Comparison of ENCODE assay signal across 1 cellular context in the genomic region with DNA sequence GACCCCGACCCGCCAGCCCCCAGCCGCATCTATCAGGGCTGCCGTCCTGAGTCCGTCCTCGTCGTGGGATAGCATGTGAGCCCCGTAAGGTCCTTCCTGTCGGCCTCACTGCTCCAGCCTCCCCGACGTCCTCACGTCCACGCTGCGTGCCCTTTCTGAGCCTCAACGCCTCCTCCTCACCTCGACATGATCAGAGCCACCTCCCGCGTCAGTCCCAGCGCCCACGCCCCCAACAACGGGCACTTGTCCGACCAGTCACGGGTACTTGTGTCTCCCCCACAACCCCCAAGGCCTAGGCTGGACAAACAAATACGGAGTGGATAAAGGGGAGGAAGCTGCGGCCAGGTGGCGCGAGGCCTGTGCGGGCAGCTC.
TF ChIP-seq lines count a peak whose summit lies in the region.

No MANE protein-coding gene starts in this region.

TF ChIP-seq in WTC11, 78 proteins besides CTCF, POLR2A, EP300 and RAD21:
- TF ChIP-seq FOXP4 (CRISPR knock-in tag; IDR thresholded peaks at IDR 0.05) = peak; percentile 39; the same call in 1 of the 2 replicates
- TF ChIP-seq EMX1 (CRISPR knock-in tag; IDR thresholded peaks at IDR 0.05) = no peak
- no peak for TF ChIP-seq ZNF671 (CRISPR knock-in tag; IDR thresholded peaks at IDR 0.05)
- TF ChIP-seq ATF1 (CRISPR knock-in tag; IDR thresholded peaks at IDR 0.05) = no peak
- TF ChIP-seq PRRX2 (CRISPR knock-in tag; IDR thresholded peaks at IDR 0.05) = no peak
- peak; percentile 15; the same call in 1 of the 2 replicates for TF ChIP-seq ETV6 (CRISPR knock-in tag; IDR thresholded peaks at IDR 0.05)
- TF ChIP-seq USF2 (CRISPR knock-in tag; IDR thresholded peaks at IDR 0.05) = no peak
- TF ChIP-seq SMAD3 (CRISPR knock-in tag; IDR thresholded peaks at IDR 0.05; ENCODE audit: borderline replicate concordance) = no peak
- TF ChIP-seq, protein P1, sequence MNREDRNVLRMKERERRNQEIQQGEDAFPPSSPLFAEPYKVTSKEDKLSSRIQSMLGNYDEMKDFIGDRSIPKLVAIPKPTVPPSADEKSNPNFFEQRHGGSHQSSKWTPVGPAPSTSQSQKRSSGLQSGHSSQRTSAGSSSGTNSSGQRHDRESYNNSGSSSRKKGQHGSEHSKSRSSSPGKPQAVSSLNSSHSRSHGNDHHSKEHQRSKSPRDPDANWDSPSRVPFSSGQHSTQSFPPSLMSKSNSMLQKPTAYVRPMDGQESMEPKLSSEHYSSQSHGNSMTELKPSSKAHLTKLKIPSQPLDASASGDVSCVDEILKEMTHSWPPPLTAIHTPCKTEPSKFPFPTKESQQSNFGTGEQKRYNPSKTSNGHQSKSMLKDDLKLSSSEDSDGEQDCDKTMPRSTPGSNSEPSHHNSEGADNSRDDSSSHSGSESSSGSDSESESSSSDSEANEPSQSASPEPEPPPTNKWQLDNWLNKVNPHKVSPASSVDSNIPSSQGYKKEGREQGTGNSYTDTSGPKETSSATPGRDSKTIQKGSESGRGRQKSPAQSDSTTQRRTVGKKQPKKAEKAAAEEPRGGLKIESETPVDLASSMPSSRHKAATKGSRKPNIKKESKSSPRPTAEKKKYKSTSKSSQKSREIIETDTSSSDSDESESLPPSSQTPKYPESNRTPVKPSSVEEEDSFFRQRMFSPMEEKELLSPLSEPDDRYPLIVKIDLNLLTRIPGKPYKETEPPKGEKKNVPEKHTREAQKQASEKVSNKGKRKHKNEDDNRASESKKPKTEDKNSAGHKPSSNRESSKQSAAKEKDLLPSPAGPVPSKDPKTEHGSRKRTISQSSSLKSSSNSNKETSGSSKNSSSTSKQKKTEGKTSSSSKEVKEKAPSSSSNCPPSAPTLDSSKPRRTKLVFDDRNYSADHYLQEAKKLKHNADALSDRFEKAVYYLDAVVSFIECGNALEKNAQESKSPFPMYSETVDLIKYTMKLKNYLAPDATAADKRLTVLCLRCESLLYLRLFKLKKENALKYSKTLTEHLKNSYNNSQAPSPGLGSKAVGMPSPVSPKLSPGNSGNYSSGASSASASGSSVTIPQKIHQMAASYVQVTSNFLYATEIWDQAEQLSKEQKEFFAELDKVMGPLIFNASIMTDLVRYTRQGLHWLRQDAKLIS (CRISPR knock-in tag; IDR thresholded peaks at IDR 0.05; ENCODE audit: borderline replicate concordance) = 0 out of 2 replicates have a peak, but pooled peaks have one; percentile 39
- peak; percentile 11; the same call in 1 of the 2 replicates for TF ChIP-seq ZBTB21 (CRISPR knock-in tag; IDR thresholded peaks at IDR 0.05; ENCODE audit: borderline replicate concordance)
- TF ChIP-seq, protein P2, sequence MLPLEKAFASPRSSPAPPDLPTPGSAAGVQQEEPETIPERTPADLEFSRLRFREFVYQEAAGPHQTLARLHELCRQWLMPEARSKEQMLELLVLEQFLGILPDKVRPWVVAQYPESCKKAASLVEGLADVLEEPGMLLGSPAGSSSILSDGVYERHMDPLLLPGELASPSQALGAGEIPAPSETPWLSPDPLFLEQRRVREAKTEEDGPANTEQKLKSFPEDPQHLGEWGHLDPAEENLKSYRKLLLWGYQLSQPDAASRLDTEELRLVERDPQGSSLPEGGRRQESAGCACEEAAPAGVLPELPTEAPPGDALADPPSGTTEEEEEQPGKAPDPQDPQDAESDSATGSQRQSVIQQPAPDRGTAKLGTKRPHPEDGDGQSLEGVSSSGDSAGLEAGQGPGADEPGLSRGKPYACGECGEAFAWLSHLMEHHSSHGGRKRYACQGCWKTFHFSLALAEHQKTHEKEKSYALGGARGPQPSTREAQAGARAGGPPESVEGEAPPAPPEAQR (CRISPR knock-in tag; IDR thresholded peaks at IDR 0.05) = no peak
- 0 out of 2 replicates have a peak, but pooled peaks have one; percentile 46 for TF ChIP-seq KAT7 (CRISPR knock-in tag; IDR thresholded peaks at IDR 0.05; ENCODE audit: borderline replicate concordance)
- no peak for TF ChIP-seq NR3C1 (CRISPR knock-in tag; conservative IDR thresholded peaks at IDR 0.05; ENCODE audit: low read depth)
- no peak for TF ChIP-seq NFATC4 (CRISPR knock-in tag; IDR thresholded peaks at IDR 0.05)
- TF ChIP-seq TEAD4 (CRISPR knock-in tag; IDR thresholded peaks at IDR 0.05) = no peak
- no peak for TF ChIP-seq RELA (CRISPR knock-in tag; IDR thresholded peaks at IDR 0.05; ENCODE audit: borderline replicate concordance)
- TF ChIP-seq PREB (CRISPR knock-in tag; IDR thresholded peaks at IDR 0.05; ENCODE audit: borderline replicate concordance) = no peak
- TF ChIP-seq, protein P3, sequence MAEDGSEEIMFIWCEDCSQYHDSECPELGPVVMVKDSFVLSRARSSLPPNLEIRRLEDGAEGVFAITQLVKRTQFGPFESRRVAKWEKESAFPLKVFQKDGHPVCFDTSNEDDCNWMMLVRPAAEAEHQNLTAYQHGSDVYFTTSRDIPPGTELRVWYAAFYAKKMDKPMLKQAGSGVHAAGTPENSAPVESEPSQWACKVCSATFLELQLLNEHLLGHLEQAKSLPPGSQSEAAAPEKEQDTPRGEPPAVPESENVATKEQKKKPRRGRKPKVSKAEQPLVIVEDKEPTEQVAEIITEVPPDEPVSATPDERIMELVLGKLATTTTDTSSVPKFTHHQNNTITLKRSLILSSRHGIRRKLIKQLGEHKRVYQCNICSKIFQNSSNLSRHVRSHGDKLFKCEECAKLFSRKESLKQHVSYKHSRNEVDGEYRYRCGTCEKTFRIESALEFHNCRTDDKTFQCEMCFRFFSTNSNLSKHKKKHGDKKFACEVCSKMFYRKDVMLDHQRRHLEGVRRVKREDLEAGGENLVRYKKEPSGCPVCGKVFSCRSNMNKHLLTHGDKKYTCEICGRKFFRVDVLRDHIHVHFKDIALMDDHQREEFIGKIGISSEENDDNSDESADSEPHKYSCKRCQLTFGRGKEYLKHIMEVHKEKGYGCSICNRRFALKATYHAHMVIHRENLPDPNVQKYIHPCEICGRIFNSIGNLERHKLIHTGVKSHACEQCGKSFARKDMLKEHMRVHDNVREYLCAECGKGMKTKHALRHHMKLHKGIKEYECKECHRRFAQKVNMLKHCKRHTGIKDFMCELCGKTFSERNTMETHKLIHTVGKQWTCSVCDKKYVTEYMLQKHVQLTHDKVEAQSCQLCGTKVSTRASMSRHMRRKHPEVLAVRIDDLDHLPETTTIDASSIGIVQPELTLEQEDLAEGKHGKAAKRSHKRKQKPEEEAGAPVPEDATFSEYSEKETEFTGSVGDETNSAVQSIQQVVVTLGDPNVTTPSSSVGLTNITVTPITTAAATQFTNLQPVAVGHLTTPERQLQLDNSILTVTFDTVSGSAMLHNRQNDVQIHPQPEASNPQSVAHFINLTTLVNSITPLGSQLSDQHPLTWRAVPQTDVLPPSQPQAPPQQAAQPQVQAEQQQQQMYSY (CRISPR knock-in tag; IDR thresholded peaks at IDR 0.05) = no peak
- TF ChIP-seq NFE2L1 (CRISPR knock-in tag; IDR thresholded peaks at IDR 0.05) = peak; percentile 10; the same call in 1 of the 2 replicates
- no peak for TF ChIP-seq ZNF317 (CRISPR knock-in tag; IDR thresholded peaks at IDR 0.05; ENCODE audit: borderline replicate concordance, low read depth)
